ENCODE assay signal across 12 cellular contexts in genomic region chr13:99895999-99896695, GRCh38.
DNase-seq lines count a peak whose midpoint lies in the region; ATAC-seq and TF ChIP-seq lines count a peak whose summit lies in the region.
"Had no signal": no experiment of that assay in that cellular context is flagged by ENCODE, and none has a peak within 500 bp of the region (broad histone marks: within the 10 kb centered on the region; RNA-seq: fewer than 3 reads in every experiment).

No MANE protein-coding gene starts in this region.

- TF ChIP-seq CTCF in activated CD8-positive, alpha-beta T cell treated with anti-CD3 and anti-CD28 coated beads for 36 hours (IDR thresholded peaks at IDR 0.05), result no peak

- intact Hi-C loops in activated CD8-positive, alpha-beta T cell treated with anti-CD3 and anti-CD28 coated beads for 36 hours (cut with micrococcal nuclease), result no loop called here
- intact Hi-C loops in head of caudate nucleus (cut with DNase I), result no loop called here
- intact Hi-C loops in posterior vena cava (cut with DNase I), result no loop called here

- peak overlapping the region; percentile 61 for H3K4me3 Mint-ChIP-seq in activated CD8-positive, alpha-beta T cell treated with anti-CD3 and anti-CD28 coated beads for 36 hours

- H3K27ac Mint-ChIP-seq in activated CD8-positive, alpha-beta T cell treated with anti-CD3 and anti-CD28 coated beads for 36 hours, result no peak overlapping the region

- peaks cover 8% of the 10 kb centered on the region for H3K4me1 Mint-ChIP-seq in activated CD8-positive, alpha-beta T cell treated with anti-CD3 and anti-CD28 coated beads for 36 hours (ENCODE audit: low read depth)

- CTCF ChIA-PET in activated CD8-positive, alpha-beta T cell treated with anti-CD3 and anti-CD28 coated beads for 36 hours (lab: Charles Lee), result interaction anchor here (1.7 to 5.8 kb wide), 2 partner anchors 18 to 240 kb away, joined by 7 to 59 read pairs; no protein-coding TSS in a partner anchor

- H3K36me3 Mint-ChIP-seq in activated CD8-positive, alpha-beta T cell treated with anti-CD3 and anti-CD28 coated beads for 36 hours (ENCODE audit: low read depth), result no peaks in the 10 kb centered on the region

- ATAC-seq in activated CD8-positive, alpha-beta T cell treated with anti-CD3 and anti-CD28 coated beads for 36 hours, result no peak
- no peak for ATAC-seq in GM18502 (IDR thresholded peaks at IDR 0.05; ENCODE audit: poor library complexity, unreplicated experiment)
- ATAC-seq: left lung had no signal

- H3K4me3 ChIP-seq in skin epidermis, result peak overlapping the region in 5 of 7 experiments; percentile 19 to 35 (median 28)

- peak; percentile 12 for DNase-seq in DMS53 (lab: John Stamatoyannopoulos, UW)
- no peak for DNase-seq in DMS53 treated with DMSO at 0.1 percent for 48 hours (lab: John Stamatoyannopoulos, UW; ENCODE audit: unreplicated experiment)
- DNase-seq in activated CD8-positive, alpha-beta T cell treated with anti-CD3 and anti-CD28 coated beads for 36 hours, result no peak
- peak in 27 of 42 donors; percentile 11 to 69 (median 45) for DNase-seq in head of caudate nucleus
- DNase-seq in posterior vena cava (ENCODE audit: low spot score), result no peak
- no peak for DNase-seq in NCI-H2107 (lab: John Stamatoyannopoulos, UW)
- DNase-seq: left lung, MV-4-11, T1000 had no signal

- no peak overlapping the region for H3K27ac ChIP-seq in skin epidermis
- H3K27ac ChIP-seq: 22Rv1, left lung had no signal

- peaks cover 55% of the 10 kb centered on the region for H3K27me3 Mint-ChIP-seq in activated CD8-positive, alpha-beta T cell treated with anti-CD3 and anti-CD28 coated beads for 36 hours

- POLR2A ChIA-PET in activated CD8-positive, alpha-beta T cell treated with anti-CD3 and anti-CD28 coated beads for 36 hours (lab: Charles Lee), result no interaction called here

- no peaks in the 10 kb centered on the region for H3K9me3 Mint-ChIP-seq in activated CD8-positive, alpha-beta T cell treated with anti-CD3 and anti-CD28 coated beads for 36 hours

Comparison
In these comparisons a context has a peak if more than half of its experiments do, and no peak if none do; other contexts are left out.
1. DNase-seq: peak in DMS53 (single experiment) and head of caudate nucleus (27 of 42); none in DMS53 treated with DMSO at 0.1 percent for 48 hours (single experiment), activated CD8-positive, alpha-beta T cell treated with anti-CD3 and anti-CD28 coated beads for 36 hours (single experiment), posterior vena cava (single experiment) and NCI-H2107 (single experiment).